ENCODE assay signal across 24 cellular contexts in genomic region chr6:6479706-6480250, GRCh38.
"Had no signal": no experiment of that assay in that cellular context is flagged by ENCODE, and none has a peak within 500 bp of the region (broad histone marks: within the 10 kb centered on the region; RNA-seq: fewer than 3 reads in every experiment).

No MANE protein-coding gene starts in this region.

- H3K27ac Mint-ChIP-seq: activated naive CD8-positive, alpha-beta T cell treated with anti-CD3 and anti-CD28 coated beads, Interleukin-2, amount 10 ng/mL, durations not matched to agents 7 days and 5 days; immature natural killer cell; natural killer cell treated with Interleukin-12 subunit alpha and Interleukin-12 subunit beta and Interleukin-15 and Interleukin-18, amount 100 ng/mL, for 72 hours; T-cell; T-helper 2 cell treated with Interferon-gamma antibody and Interleukin-4, amounts not matched to agents 5 μg/mL and 100 μg/mL, for 36 hours had no signal

- H3K36me3 Mint-ChIP-seq: activated naive CD8-positive, alpha-beta T cell treated with anti-CD3 and anti-CD28 coated beads, Interleukin-2, amount 10 ng/mL, durations not matched to agents 7 days and 5 days; immature natural killer cell; natural killer cell treated with Interleukin-12 subunit alpha and Interleukin-12 subunit beta and Interleukin-15 and Interleukin-18, amount 100 ng/mL, for 72 hours; T-cell had no signal

- H3K27ac ChIP-seq: breast epithelium, colonic mucosa, epithelial cell of prostate, hepatocyte, ovary, prostate gland, thyroid gland had no signal

- H3K9me3 Mint-ChIP-seq: activated naive CD8-positive, alpha-beta T cell treated with anti-CD3 and anti-CD28 coated beads, Interleukin-2, amount 10 ng/mL, durations not matched to agents 7 days and 5 days; activated T-cell treated with anti-CD3 and anti-CD28 coated beads, Interleukin-2, amount 50 U/mL, for 4 hours; immature natural killer cell; natural killer cell treated with Interleukin-12 subunit alpha and Interleukin-12 subunit beta and Interleukin-15 and Interleukin-18, amount 100 ng/mL, for 72 hours; T-helper 2 cell treated with Interferon-gamma antibody and Interleukin-4, amounts not matched to agents 5 μg/mL and 100 μg/mL, for 36 hours had no signal

- H3K27me3 ChIP-seq: breast epithelium, colonic mucosa, hepatocyte, ovary, thyroid gland had no signal

- H3K4me3 ChIP-seq: breast epithelium, colonic mucosa, hepatocyte, ovary, prostate gland, thyroid gland had no signal

- H3K4me3 Mint-ChIP-seq: activated naive CD8-positive, alpha-beta T cell treated with anti-CD3 and anti-CD28 coated beads, Interleukin-2, amount 10 ng/mL, durations not matched to agents 7 days and 5 days; activated T-cell treated with anti-CD3 and anti-CD28 coated beads, Interleukin-2, amount 50 U/mL, for 4 hours; immature natural killer cell; natural killer cell treated with Interleukin-12 subunit alpha and Interleukin-12 subunit beta and Interleukin-15 and Interleukin-18, amount 100 ng/mL, for 72 hours; T-cell; T-helper 2 cell treated with Interferon-gamma antibody and Interleukin-4, amounts not matched to agents 5 μg/mL and 100 μg/mL, for 36 hours had no signal

- DNase-seq: activated CD4-positive, alpha-beta T cell treated with anti-CD3 and anti-CD28 coated beads for 4 hours; activated CD4-positive, alpha-beta T cell treated with anti-CD3 and anti-CD28 coated beads, Interleukin-2, amount 50 U/mL, for 48 hours; activated CD4-positive, CD25-positive, alpha-beta regulatory T cell; activated CD8-positive, alpha-beta memory T cell treated with anti-CD3 and anti-CD28 coated beads, Interleukin-2, amount 50 U/mL, for 48 hours; activated naive CD4-positive, alpha-beta T cell treated with Interleukin-2 at 50 U/mL for 16 hours; activated naive CD8-positive, alpha-beta T cell treated with anti-CD3 and anti-CD28 coated beads, Interleukin-2, amount 10 ng/mL, durations not matched to agents 7 days and 5 days; activated T-cell treated with anti-CD3 and anti-CD28 coated beads, Interleukin-2, amount 50 U/mL, for 4 hours; amniotic stem cell; colonic mucosa; foreskin fibroblast; immature natural killer cell; ovary; right cardiac atrium; stimulated activated CD4-positive, alpha-beta T cell treated with anti-CD3 and anti-CD28 coated beads, Interleukin-12 subunit alpha, Interleukin-12 subunit beta, amount 100 ng/mL, for 4 hours; stimulated activated CD4-positive, alpha-beta T cell treated with anti-CD3 and anti-CD28 coated beads, Interleukin-4, amount 100 ng/mL, for 4 hours; stimulated activated naive CD8-positive, alpha-beta T cell treated with anti-CD3 and anti-CD28 coated beads, Interleukin-15, Interleukin-2, amounts not matched to agents 100 U/mL and 50 U/mL, for 24 hours; T-cell; thyroid gland had no signal

- H3K9me3 ChIP-seq: colonic mucosa, ovary, prostate gland, thyroid gland had no signal

- H3K36me3 ChIP-seq: breast epithelium, colonic mucosa, ovary, prostate gland, thyroid gland had no signal

- H3K4me1 Mint-ChIP-seq: activated naive CD8-positive, alpha-beta T cell treated with anti-CD3 and anti-CD28 coated beads, Interleukin-2, amount 10 ng/mL, durations not matched to agents 7 days and 5 days; immature natural killer cell; T-cell had no signal

- ATAC-seq: activated T-cell treated with anti-CD3 and anti-CD28 coated beads, Interleukin-2, amount 50 U/mL, for 4 hours; natural killer cell treated with Interleukin-12 subunit alpha and Interleukin-12 subunit beta and Interleukin-15 and Interleukin-18, amount 100 ng/mL, for 72 hours; stimulated activated naive CD8-positive, alpha-beta T cell treated with anti-CD3 and anti-CD28 coated beads, Interleukin-15, Interleukin-2, amounts not matched to agents 100 U/mL and 50 U/mL, for 24 hours; T-cell had no signal

- H3K4me1 ChIP-seq: breast epithelium, colonic mucosa, prostate gland, thyroid gland had no signal
